In genomic region chr1:36401602-36402517, GRCh38 we compare ENCODE assay signal across 9 cellular contexts. TPM values are rescaled to one million over a fixed set of nuclear protein-coding genes. Genes with fewer than 3 reads are reported as not detected.
DNase-seq lines count a peak whose midpoint lies in the region; ATAC-seq, FAIRE-seq and TF ChIP-seq lines count a peak whose summit lies in the region.
"Had no signal": no experiment of that assay in that cellular context is flagged by ENCODE, and none has a peak within 500 bp of the region (broad histone marks: within the 10 kb centered on the region; RNA-seq: fewer than 3 reads in every experiment).

No MANE protein-coding gene starts in this region.

- H3K23ac ChIP-seq in mesenchymal stem cell (ENCODE audit: low read length in 2 of 2): peak overlapping the region in 1 of 2 experiments; percentile 46

- WGBS in right cardiac atrium: 93% methylated on average over 12 of the region's 12 CpGs
- 84% methylated on average over 11 of the region's 12 CpGs for WGBS in mesenchymal stem cell
- 86 to 87% methylated on average over 12 of the region's 12 CpGs for WGBS in pancreas, 2 donors

- no peak overlapping the region for H2BK5ac ChIP-seq in mesenchymal stem cell (ENCODE audit: low read depth, low read length, poor library complexity, severe bottlenecking)

- peak overlapping the region in 1 of 2 experiments; percentile 93 for H3K14ac ChIP-seq in mesenchymal stem cell (ENCODE audit: low read length in 2 of 2)

- peak overlapping the region in 1 of 2 experiments; percentile 85 for H2BK12ac ChIP-seq in mesenchymal stem cell (ENCODE audit: low read length in 2 of 2)

- no peak for DNase-seq in left ventricle myocardium inferior
- DNase-seq in right cardiac atrium: no peak
- DNase-seq in choroid plexus epithelial cell (ENCODE audit: low read depth): no peak
- no peak for DNase-seq in mesenchymal stem cell
- DNase-seq in WERI-Rb-1: no peak
- DNase-seq in pancreas: no peak
- DNase-seq in stimulated activated CD4-positive, alpha-beta T cell treated with anti-CD3 and anti-CD28 coated beads, Interleukin-2, amount 100 ng/mL, for 48 hours: no peak

- H3K18ac ChIP-seq in mesenchymal stem cell (ENCODE audit: low read depth in 1 of 2, low read length in 2 of 2): peak overlapping the region; percentile 2 to 77

- peak overlapping the region; percentile 82 for H3K9ac ChIP-seq in mesenchymal stem cell (ENCODE audit: low read length)

- peak overlapping the region; percentile 44 for H3K4me2 ChIP-seq in mesenchymal stem cell (ENCODE audit: low read length, poor library complexity, severe bottlenecking)

- intact Hi-C loops in left ventricle myocardium inferior (cut with micrococcal nuclease): no loop called here
- intact Hi-C loops in right cardiac atrium (cut with DNase I): no loop called here
- intact Hi-C loops in pancreas (cut with DNase I): no loop called here

- H4K91ac ChIP-seq in mesenchymal stem cell (ENCODE audit: low read length): peak overlapping the region; percentile 67

- TF ChIP-seq CTCF in left ventricle myocardium inferior (IDR thresholded peaks at IDR 0.05; ENCODE audit: borderline replicate concordance) (no peak), choroid plexus epithelial cell (conservative IDR thresholded peaks at IDR 0.05; ENCODE audit: low read depth, low read length) (no peak), WERI-Rb-1 (IDR thresholded peaks at IDR 0.05; ENCODE audit: low read depth, low read length) (no peak), pancreas (IDR thresholded peaks at IDR 0.05) (no peak)

- H4K8ac ChIP-seq in mesenchymal stem cell (ENCODE audit: low read length): peak overlapping the region; percentile 80

- FAIRE-seq in pancreas (lab: Jason Lieb, UNC): no peak

- peaks cover 15% of the 10 kb centered on the region for H3K4me1 ChIP-seq in left ventricle myocardium inferior
- H3K4me1 ChIP-seq in right cardiac atrium (ENCODE audit: control insufficient read depth, insufficient read depth, low read length): no peaks in the 10 kb centered on the region
- peaks cover 12% of the 10 kb centered on the region for H3K4me1 ChIP-seq in mesenchymal stem cell (ENCODE audit: control insufficient read depth, insufficient read depth, low read depth, low read length)
- peaks cover 0 to 3% (median 0%) of the 10 kb centered on the region in 3 donors for H3K4me1 ChIP-seq in pancreas

- no peaks in the 10 kb centered on the region for H3K9me3 ChIP-seq in left ventricle myocardium inferior (replicated peaks)
- H3K9me3 ChIP-seq in right cardiac atrium (ENCODE audit: control insufficient read depth, low read length): no peaks in the 10 kb centered on the region
- H3K9me3 ChIP-seq in mesenchymal stem cell (ENCODE audit: control insufficient read depth, low read length): no peaks in the 10 kb centered on the region
- no peaks in the 10 kb centered on the region for H3K9me3 ChIP-seq in WERI-Rb-1 (ENCODE audit: severe bottlenecking)
- H3K9me3 ChIP-seq in pancreas: no peaks in the 10 kb centered on the region

- H2AK5ac ChIP-seq in mesenchymal stem cell (ENCODE audit: low read length, severe bottlenecking): peak overlapping the region; percentile 3

- H3K4ac ChIP-seq in mesenchymal stem cell (ENCODE audit: low read depth in 1 of 2, low read length in 2 of 2): peak overlapping the region; percentile 27 to 94

- peak overlapping the region; percentile 38 for H3K4me3 ChIP-seq in left ventricle myocardium inferior
- no peak overlapping the region for H3K4me3 ChIP-seq in right cardiac atrium (ENCODE audit: low read length)
- peak overlapping the region; percentile 45 for H3K4me3 ChIP-seq in choroid plexus epithelial cell (ENCODE audit: low read depth, low read length)
- H3K4me3 ChIP-seq in mesenchymal stem cell (ENCODE audit: insufficient read depth in 1 of 2, low read depth in 1 of 2, low read length in 2 of 2): peak overlapping the region; percentile 22 to 71
- H3K4me3 ChIP-seq in WERI-Rb-1 (ENCODE audit: low read depth, low read length): no peak overlapping the region
- peak overlapping the region in 1 of 4 donors; percentile 12 for H3K4me3 ChIP-seq in pancreas

- H3K36me3 ChIP-seq in left ventricle myocardium inferior (no peaks in the 10 kb centered on the region), mesenchymal stem cell (ENCODE audit: control insufficient read depth in 1 of 2, insufficient read depth in 2 of 2, low read depth in 1 of 2, low read length in 2 of 2) (no peaks in the 10 kb centered on the region), WERI-Rb-1 (no peaks in the 10 kb centered on the region), pancreas (no peaks in the 10 kb centered on the region)

- ATAC-seq in right cardiac atrium (no peak), GM19324 (IDR thresholded peaks at IDR 0.05; ENCODE audit: low FRiP score, unreplicated experiment) (no peak), pancreas (no peak)

- peaks cover 9% of the 10 kb centered on the region for H3K79me1 ChIP-seq in mesenchymal stem cell (replicated peaks; ENCODE audit: low read length, poor library complexity, severe bottlenecking)

- H3K27ac ChIP-seq in left ventricle myocardium inferior (replicated peaks): peak overlapping the region; percentile 38
- H3K27ac ChIP-seq in right cardiac atrium (ENCODE audit: low read length): no peak overlapping the region
- H3K27ac ChIP-seq in mesenchymal stem cell (ENCODE audit: low read length, poor library complexity, severe bottlenecking): peak overlapping the region; percentile 98
- H3K27ac ChIP-seq in WERI-Rb-1: no peak overlapping the region
- peak overlapping the region in 1 of 4 donors; percentile 41 for H3K27ac ChIP-seq in pancreas

- H3K27me3 ChIP-seq in left ventricle myocardium inferior (ENCODE audit: low read depth): no peaks in the 10 kb centered on the region
- H3K27me3 ChIP-seq in right cardiac atrium (ENCODE audit: control insufficient read depth, insufficient read depth): no peaks in the 10 kb centered on the region
- H3K27me3 ChIP-seq in mesenchymal stem cell (ENCODE audit: control insufficient read depth in 1 of 2, insufficient read depth in 1 of 2, low read length in 2 of 2): no peaks in the 10 kb centered on the region
- no peaks in the 10 kb centered on the region for H3K27me3 ChIP-seq in WERI-Rb-1 (ENCODE audit: insufficient read depth, low read depth, severe bottlenecking)
- no peaks in the 10 kb centered on the region for H3K27me3 ChIP-seq in pancreas

- H2AFZ ChIP-seq in mesenchymal stem cell (ENCODE audit: low read depth, low read length): peak overlapping the region; percentile 60

- no peak overlapping the region for H2BK15ac ChIP-seq in mesenchymal stem cell (ENCODE audit: low read depth, poor library complexity, severe bottlenecking)

- H2BK120ac ChIP-seq in mesenchymal stem cell (ENCODE audit: low read depth, low read length): no peak overlapping the region

RNA-seq across cellular contexts. Expression of gene LSM10, which starts 4.2 kb away (rescaled TPM):
- total RNA-seq in left ventricle myocardium inferior (53.6 TPM), right cardiac atrium (10 to 100 TPM; 70.9 to 76.4 (median 73.5) TPM), pancreas (10 to 100 TPM in 5 of 6 donors, 1 to 10 TPM in 1; 9.5 to 16.4 (median 13.5) TPM)
- polyA plus RNA-seq in right cardiac atrium (121 TPM), pancreas (10 to 100 TPM; 21.4 to 26.9 TPM)
- polyA plus RNA-seq in mesenchymal stem cell (2013, experiment 1 of 2): 62.4 TPM
- polyA plus RNA-seq in mesenchymal stem cell (2013, experiment 2 of 2): 61.1 TPM

RNA-seq across cellular contexts. Expression of gene STK40, which starts 16.1 kb away (rescaled TPM):
- 69.8 TPM for total RNA-seq in left ventricle myocardium inferior
- 10 to 100 TPM; 66.7 to 85.0 (median 73.7) TPM for total RNA-seq in right cardiac atrium
- 54.8 TPM for polyA plus RNA-seq in right cardiac atrium
- polyA plus RNA-seq in mesenchymal stem cell (2013, experiment 1 of 2): 55.6 TPM
- 54.5 TPM for polyA plus RNA-seq in mesenchymal stem cell (2013, experiment 2 of 2)
- total RNA-seq in pancreas: 10 to 100 TPM; 32.9 to 68.1 (median 40.8) TPM
- 10 to 100 TPM; 21.2 to 26.2 TPM for polyA plus RNA-seq in pancreas

RNA-seq across cellular contexts. Expression of gene OSCP1, which starts 48.4 kb away (rescaled TPM):
- total RNA-seq in left ventricle myocardium inferior (7.1 TPM), right cardiac atrium (10 to 100 TPM in 1 of 4 donors, 1 to 10 TPM in 3; 7.3 to 10.2 (median 8.5) TPM), pancreas (1 to 10 TPM; 3.3 to 5.6 (median 4.7) TPM)
- polyA plus RNA-seq in right cardiac atrium (6.7 TPM), pancreas (1 to 10 TPM; 5.2 to 9.8 TPM)
- 5.3 TPM for polyA plus RNA-seq in mesenchymal stem cell (2013, experiment 1 of 2)
- polyA plus RNA-seq in mesenchymal stem cell (2013, experiment 2 of 2): 4.7 TPM
- total RNA-seq: CD4-positive, CD25-positive, alpha-beta regulatory T cell had no signal

Comparison
In these comparisons a context has a peak if more than half of its experiments do, and no peak if none do; other contexts are left out.
1. H3K27ac ChIP-seq: peak in left ventricle myocardium inferior (single experiment) and mesenchymal stem cell (single experiment); none in right cardiac atrium (single experiment) and WERI-Rb-1 (single experiment).
2. H3K4me3 ChIP-seq: peak in left ventricle myocardium inferior (single experiment), choroid plexus epithelial cell (single experiment) and mesenchymal stem cell (2 of 2); none in right cardiac atrium (single experiment) and WERI-Rb-1 (single experiment).